In the genomic region with DNA sequence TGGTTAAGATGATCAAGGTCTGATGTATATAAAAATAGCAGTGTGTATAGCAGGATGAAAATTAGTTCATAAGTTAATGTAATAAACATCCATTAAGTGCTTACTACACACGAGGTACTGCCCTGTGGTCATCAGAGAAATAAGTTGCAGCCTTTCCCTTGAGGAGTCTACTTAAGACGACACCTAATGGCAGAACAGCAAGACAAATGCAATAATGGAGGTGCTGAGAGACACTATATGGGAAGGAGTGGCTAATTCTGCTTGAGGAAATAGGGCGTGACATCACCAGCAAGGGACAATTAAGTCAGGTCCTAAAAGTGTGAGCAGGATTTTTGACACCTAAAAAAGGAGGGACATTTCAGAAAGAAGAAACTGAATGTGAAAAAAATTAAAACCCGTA, we compare ENCODE assay signal across 25 cellular contexts.
A peak's percentile ranks its signal among the peaks of the same experiment; 100 is the strongest.
DNase-seq lines count a peak whose midpoint lies in the region; ATAC-seq and TF ChIP-seq lines count a peak whose summit lies in the region.
"Had no signal": no experiment of that assay in that cellular context is flagged by ENCODE, and none has a peak within 500 bp of the region (broad histone marks: within the 10 kb centered on the region; RNA-seq: fewer than 3 reads in every experiment).

No MANE protein-coding gene starts in this region.

- no peaks in the 10 kb centered on the region for H3K9me2 ChIP-seq in OCI-LY7 (ENCODE audit: insufficient read depth, low read length)

- TF ChIP-seq CTCF in activated CD8-positive, alpha-beta T cell treated with anti-CD3 and anti-CD28 coated beads for 36 hours (IDR thresholded peaks at IDR 0.05) = no peak
- peak; percentile 53; the same call in 1 of the 2 replicates for TF ChIP-seq CTCF in OCI-LY7 (conservative IDR thresholded peaks at IDR 0.05; ENCODE audit: low read length)

- peaks cover 13% of the 10 kb centered on the region for H3K9me3 Mint-ChIP-seq in activated CD8-positive, alpha-beta T cell treated with anti-CD3 and anti-CD28 coated beads, Interleukin-2, amount 10 ng/mL, durations not matched to agents 7 days and 5 days (ENCODE audit: insufficient read depth)
- peaks cover 19% of the 10 kb centered on the region for H3K9me3 Mint-ChIP-seq in activated CD8-positive, alpha-beta T cell treated with anti-CD3 and anti-CD28 coated beads for 36 hours
- peaks cover 4% of the 10 kb centered on the region for H3K9me3 Mint-ChIP-seq in memory B cell
- peaks cover 6 to 8% of the 10 kb centered on the region in 2 donors for H3K9me3 Mint-ChIP-seq in stimulated activated naive B cell treated with anti-CD40 and anti-IgM and Interleukin-4, amounts not matched to agents 10 μg/mL and 1 μg/mL and 100 μg/mL, for 72 hours
- peaks cover 21% of the 10 kb centered on the region for H3K9me3 Mint-ChIP-seq in activated naive CD4-positive, alpha-beta T cell treated with anti-CD3 and anti-CD28 coated beads, Interleukin-2, amount 10 ng/mL, durations not matched to agents 7 days and 5 days

- peaks cover 100% of the 10 kb centered on the region for H3K79me2 ChIP-seq in OCI-LY7 (ENCODE audit: insufficient read depth, low read depth, low read length)

- H3K27ac Mint-ChIP-seq in activated CD8-positive, alpha-beta T cell treated with anti-CD3 and anti-CD28 coated beads, Interleukin-2, amount 10 ng/mL, durations not matched to agents 7 days and 5 days = peak overlapping the region; percentile 46
- H3K27ac Mint-ChIP-seq in activated CD8-positive, alpha-beta T cell treated with anti-CD3 and anti-CD28 coated beads for 36 hours = no peak overlapping the region
- peak overlapping the region; percentile 58 for H3K27ac Mint-ChIP-seq in memory B cell
- H3K27ac Mint-ChIP-seq in stimulated activated naive B cell treated with anti-CD40 and anti-IgM and Interleukin-4, amounts not matched to agents 10 μg/mL and 1 μg/mL and 100 μg/mL, for 72 hours = peak overlapping the region; percentile 82
- H3K27ac Mint-ChIP-seq in activated naive CD4-positive, alpha-beta T cell treated with anti-CD3 and anti-CD28 coated beads, Interleukin-2, amount 10 ng/mL, durations not matched to agents 7 days and 5 days = no peak overlapping the region
- H3K27ac Mint-ChIP-seq: HFFc6, T-helper 17 cell had no signal

- peaks cover 20% of the 10 kb centered on the region for H3K9me3 ChIP-seq in OCI-LY7 (ENCODE audit: low read length)
- H3K9me3 ChIP-seq: esophagus muscularis mucosa, MG63, Peyer's patch, SJSA1 had no signal

- no peaks in the 10 kb centered on the region for H3K27me3 Mint-ChIP-seq in activated CD8-positive, alpha-beta T cell treated with anti-CD3 and anti-CD28 coated beads, Interleukin-2, amount 10 ng/mL, durations not matched to agents 7 days and 5 days (ENCODE audit: low read depth)
- no peaks in the 10 kb centered on the region for H3K27me3 Mint-ChIP-seq in activated CD8-positive, alpha-beta T cell treated with anti-CD3 and anti-CD28 coated beads for 36 hours
- H3K27me3 Mint-ChIP-seq in memory B cell = no peaks in the 10 kb centered on the region
- H3K27me3 Mint-ChIP-seq in stimulated activated naive B cell treated with anti-CD40 and anti-IgM and Interleukin-4, amounts not matched to agents 10 μg/mL and 1 μg/mL and 100 μg/mL, for 72 hours = no peaks in the 10 kb centered on the region
- H3K27me3 Mint-ChIP-seq in activated naive CD4-positive, alpha-beta T cell treated with anti-CD3 and anti-CD28 coated beads, Interleukin-2, amount 10 ng/mL, durations not matched to agents 7 days and 5 days = no peaks in the 10 kb centered on the region
- H3K27me3 Mint-ChIP-seq: IgD-negative memory B cell, T-helper 17 cell had no signal

- POLR2A ChIA-PET in activated CD8-positive, alpha-beta T cell treated with anti-CD3 and anti-CD28 coated beads, Interleukin-2, amount 10 ng/mL, durations not matched to agents 7 days and 5 days (lab: Charles Lee) = interaction anchor here (1.2 kb wide), 1 partner anchor 63 kb away, joined by 3 read pairs; no protein-coding TSS in a partner anchor
- POLR2A ChIA-PET in activated CD8-positive, alpha-beta T cell treated with anti-CD3 and anti-CD28 coated beads for 36 hours (lab: Charles Lee) = interaction anchor here (0.8 to 2.8 kb wide), 5 partner anchors 12 to 62 kb away, joined by 3 to 9 read pairs (median 3); no protein-coding TSS in a partner anchor
- POLR2A ChIA-PET in OCI-LY7 (lab: Charles Lee) = interaction anchor here (1.1 kb wide), 1 partner anchor 9 kb away, joined by 3 read pairs; no protein-coding TSS in a partner anchor

- CTCF ChIA-PET in activated CD8-positive, alpha-beta T cell treated with anti-CD3 and anti-CD28 coated beads, Interleukin-2, amount 10 ng/mL, durations not matched to agents 7 days and 5 days (lab: Charles Lee) = interaction anchor here (1.0 to 2.6 kb wide), 5 partner anchors 9 to 281 kb away, joined by 3 to 10 read pairs (median 4); no protein-coding TSS in a partner anchor
- CTCF ChIA-PET in activated CD8-positive, alpha-beta T cell treated with anti-CD3 and anti-CD28 coated beads for 36 hours (lab: Charles Lee) = interaction anchor here (0.6 to 1.3 kb wide), 2 partner anchors 35 to 51 kb away, joined by 3 to 5 read pairs; no protein-coding TSS in a partner anchor
- CTCF ChIA-PET in OCI-LY7 (lab: Charles Lee; ENCODE audit: unreplicated experiment) = no interaction called here
- CTCF ChIA-PET in activated naive CD4-positive, alpha-beta T cell treated with anti-CD3 and anti-CD28 coated beads, Interleukin-2, amount 10 ng/mL, durations not matched to agents 7 days and 5 days (lab: Charles Lee) = interaction anchor here (0.7 to 0.8 kb wide), 2 partner anchors 31 to 278 kb away, joined by 3 to 4 read pairs; no protein-coding TSS in a partner anchor

- H3K4me1 Mint-ChIP-seq in activated CD8-positive, alpha-beta T cell treated with anti-CD3 and anti-CD28 coated beads, Interleukin-2, amount 10 ng/mL, durations not matched to agents 7 days and 5 days (ENCODE audit: low read depth) = peaks cover 30% of the 10 kb centered on the region
- H3K4me1 Mint-ChIP-seq in activated CD8-positive, alpha-beta T cell treated with anti-CD3 and anti-CD28 coated beads for 36 hours (ENCODE audit: low read depth) = peaks cover 38% of the 10 kb centered on the region
- peaks cover 22% of the 10 kb centered on the region for H3K4me1 Mint-ChIP-seq in memory B cell
- H3K4me1 Mint-ChIP-seq in stimulated activated naive B cell treated with anti-CD40 and anti-IgM and Interleukin-4, amounts not matched to agents 10 μg/mL and 1 μg/mL and 100 μg/mL, for 72 hours = peaks cover 25 to 37% of the 10 kb centered on the region in 2 donors
- peaks cover 23% of the 10 kb centered on the region for H3K4me1 Mint-ChIP-seq in activated naive CD4-positive, alpha-beta T cell treated with anti-CD3 and anti-CD28 coated beads, Interleukin-2, amount 10 ng/mL, durations not matched to agents 7 days and 5 days

- H3K4me3 Mint-ChIP-seq in activated CD8-positive, alpha-beta T cell treated with anti-CD3 and anti-CD28 coated beads, Interleukin-2, amount 10 ng/mL, durations not matched to agents 7 days and 5 days = no peak overlapping the region
- no peak overlapping the region for H3K4me3 Mint-ChIP-seq in activated CD8-positive, alpha-beta T cell treated with anti-CD3 and anti-CD28 coated beads for 36 hours
- H3K4me3 Mint-ChIP-seq in memory B cell = no peak overlapping the region
- H3K4me3 Mint-ChIP-seq in stimulated activated naive B cell treated with anti-CD40 and anti-IgM and Interleukin-4, amounts not matched to agents 10 μg/mL and 1 μg/mL and 100 μg/mL, for 72 hours = no peak overlapping the region
- H3K4me3 Mint-ChIP-seq in activated naive CD4-positive, alpha-beta T cell treated with anti-CD3 and anti-CD28 coated beads, Interleukin-2, amount 10 ng/mL, durations not matched to agents 7 days and 5 days = no peak overlapping the region
- H3K4me3 Mint-ChIP-seq: brain, HFFc6, T-helper 17 cell had no signal

- intact Hi-C loops in activated CD8-positive, alpha-beta T cell treated with anti-CD3 and anti-CD28 coated beads for 36 hours (cut with micrococcal nuclease) = no loop called here
- intact Hi-C loops in OCI-LY7 (cut with micrococcal nuclease; ENCODE audit: unreplicated experiment) = no loop called here

- peak overlapping the region; percentile 76 for H3K4me2 ChIP-seq in OCI-LY7 (ENCODE audit: low read length)
- H3K4me2 ChIP-seq: A549 had no signal

- H3K4me1 ChIP-seq in OCI-LY7 (ENCODE audit: insufficient read depth, low read length, poor library complexity, severe bottlenecking) = peaks cover 66% of the 10 kb centered on the region

- H3K36me3 Mint-ChIP-seq in activated CD8-positive, alpha-beta T cell treated with anti-CD3 and anti-CD28 coated beads, Interleukin-2, amount 10 ng/mL, durations not matched to agents 7 days and 5 days (ENCODE audit: low read depth) = peaks cover 47% of the 10 kb centered on the region
- peaks cover 51% of the 10 kb centered on the region for H3K36me3 Mint-ChIP-seq in activated CD8-positive, alpha-beta T cell treated with anti-CD3 and anti-CD28 coated beads for 36 hours (ENCODE audit: low read depth)
- H3K36me3 Mint-ChIP-seq in memory B cell = peaks cover 22% of the 10 kb centered on the region
- peaks cover 22 to 43% of the 10 kb centered on the region in 2 donors for H3K36me3 Mint-ChIP-seq in stimulated activated naive B cell treated with anti-CD40 and anti-IgM and Interleukin-4, amounts not matched to agents 10 μg/mL and 1 μg/mL and 100 μg/mL, for 72 hours
- H3K36me3 Mint-ChIP-seq in activated naive CD4-positive, alpha-beta T cell treated with anti-CD3 and anti-CD28 coated beads, Interleukin-2, amount 10 ng/mL, durations not matched to agents 7 days and 5 days = peaks cover 45% of the 10 kb centered on the region

- no peak overlapping the region for H2AFZ ChIP-seq in OCI-LY7 (ENCODE audit: low read length)

- H3K36me3 ChIP-seq in OCI-LY7 (ENCODE audit: insufficient read depth, low read length) = peaks cover 78% of the 10 kb centered on the region
- H3K36me3 ChIP-seq: esophagus muscularis mucosa, MG63, Peyer's patch, SJSA1, WERI-Rb-1 had no signal

- H3K27ac ChIP-seq in OCI-LY7 (ENCODE audit: low read depth, low read length, poor library complexity, severe bottlenecking) = peak overlapping the region; percentile 60
- H3K27ac ChIP-seq: BLaER1 treated with 17β-estradiol and CSF1 and Interleukin-3, amounts not matched to agents 10 nM and 100 nM; esophagus muscularis mucosa; Peyer's patch; SJSA1; WERI-Rb-1 had no signal

- DNase-seq in activated CD8-positive, alpha-beta T cell treated with anti-CD3 and anti-CD28 coated beads, Interleukin-2, amount 10 ng/mL, durations not matched to agents 7 days and 5 days = no peak
- DNase-seq in activated CD8-positive, alpha-beta T cell treated with anti-CD3 and anti-CD28 coated beads for 36 hours = no peak
- DNase-seq in OCI-LY7 (ENCODE audit: low spot score) = peak; percentile 35
- DNase-seq in memory B cell (ENCODE audit: low spot score in 2 of 2) = no peak
- no peak for DNase-seq in stimulated activated naive B cell treated with anti-CD40 and anti-IgM and Interleukin-4, amounts not matched to agents 10 μg/mL and 1 μg/mL and 100 μg/mL, for 72 hours
- no peak for DNase-seq in NCI-H524 treated with DMSO at 0.1 percent for 48 hours (lab: John Stamatoyannopoulos, UW)
- DNase-seq in activated naive CD4-positive, alpha-beta T cell treated with anti-CD3 and anti-CD28 coated beads, Interleukin-2, amount 10 ng/mL, durations not matched to agents 7 days and 5 days = no peak
- DNase-seq: activated CD4-positive, alpha-beta T cell treated with anti-CD3 and anti-CD28 coated beads, Interleukin-2, amount 50 U/mL, for 48 hours; activated T-cell treated with anti-CD3 and anti-CD28 coated beads, Interleukin-2, amount 50 U/mL, for 1 hour; effector CD8-positive, alpha-beta T cell; GDM1; HFFc6; MG63; NCI-H82; Peyer's patch; T-helper 17 cell; WERI-Rb-1 had no signal

- H4K20me1 ChIP-seq in OCI-LY7 (ENCODE audit: insufficient read depth, low read length) = peaks cover 15% of the 10 kb centered on the region; the same call in 1 of the 2 replicates

- no TSS peak for BruUV-seq in OCI-LY7 (replicated peaks; lab: Mats Ljungman, UMichigan)

- H3K4me3 ChIP-seq in OCI-LY7 (ENCODE audit: low read depth, low read length, poor library complexity, severe bottlenecking) = no peak overlapping the region
- H3K4me3 ChIP-seq: A549; BLaER1 treated with 17β-estradiol and CSF1 and Interleukin-3, amounts not matched to agents 10 nM and 100 nM; esophagus muscularis mucosa; MG63; Peyer's patch; SJSA1; skin epidermis had no signal

- ATAC-seq in activated CD8-positive, alpha-beta T cell treated with anti-CD3 and anti-CD28 coated beads, Interleukin-2, amount 10 ng/mL, durations not matched to agents 7 days and 5 days = no peak
- no peak for ATAC-seq in activated CD8-positive, alpha-beta T cell treated with anti-CD3 and anti-CD28 coated beads for 36 hours
- ATAC-seq in memory B cell (ENCODE audit: low read depth) (no peak), HG02970 (IDR thresholded peaks at IDR 0.05; ENCODE audit: low FRiP score, unreplicated experiment) (no peak)
- ATAC-seq in stimulated activated naive B cell treated with anti-CD40 and anti-IgM and Interleukin-4, amounts not matched to agents 10 μg/mL and 1 μg/mL and 100 μg/mL, for 72 hours (replicated peaks) = no peak
- ATAC-seq: A549, T-helper 17 cell had no signal

Comparison
In these comparisons a context has a peak if more than half of its experiments do, and no peak if none do; other contexts are left out.
1. H3K27ac Mint-ChIP-seq: peak in activated CD8-positive, alpha-beta T cell treated with anti-CD3 and anti-CD28 coated beads, Interleukin-2, amount 10 ng/mL, durations not matched to agents 7 days and 5 days (single experiment), memory B cell (single experiment) and stimulated activated naive B cell treated with anti-CD40 and anti-IgM and Interleukin-4, amounts not matched to agents 10 μg/mL and 1 μg/mL and 100 μg/mL, for 72 hours (single experiment); none in activated CD8-positive, alpha-beta T cell treated with anti-CD3 and anti-CD28 coated beads for 36 hours (single experiment) and activated naive CD4-positive, alpha-beta T cell treated with anti-CD3 and anti-CD28 coated beads, Interleukin-2, amount 10 ng/mL, durations not matched to agents 7 days and 5 days (single experiment).